In genomic region chr18:63316612-63317555, GRCh38 we compare ENCODE assay signal across 8 cellular contexts. TPM values are rescaled to one million over a fixed set of nuclear protein-coding genes. Genes with fewer than 3 reads are reported as not detected.
DNase-seq lines count a peak whose midpoint lies in the region; ATAC-seq and TF ChIP-seq lines count a peak whose summit lies in the region.

No MANE protein-coding gene starts in this region.

- intact Hi-C loops in CD14-positive monocyte (cut with micrococcal nuclease) (loop anchor here in 1 of 2 donors (5.0 kb wide), 1 partner anchor 60 kb away; no protein-coding TSS in a partner anchor), Caco-2 (cut with micrococcal nuclease; ENCODE audit: unreplicated experiment) (no loop called here)

- H3K4me3 Mint-ChIP-seq in CD14-positive monocyte (peak overlapping the region; percentile 91 to 99), T-cell (peak overlapping the region; percentile 93 to 100 (median 99)), Caco-2 (ENCODE audit: unreplicated experiment) (no peak overlapping the region)

- H3K4me1 Mint-ChIP-seq in CD14-positive monocyte (peaks cover 56% of the 10 kb centered on the region), T-cell (peaks cover 61 to 74% (median 70%) of the 10 kb centered on the region in 3 donors), Caco-2 (ENCODE audit: low read depth, unreplicated experiment) (no peaks in the 10 kb centered on the region)

- H4K8ac ChIP-seq in trophoblast cell (ENCODE audit: low read depth, low read length), result no peak overlapping the region

- POLR2A ChIA-PET in T-cell (lab: Charles Lee), result interaction anchor here in 1 of 2 donors (0.6 to 1.4 kb wide), 2 partner anchors 91 to 155 kb away, joined by 3 to 5 read pairs; no protein-coding TSS in a partner anchor
- POLR2A ChIA-PET in Caco-2 (lab: Charles Lee), result no interaction called here

- no peak overlapping the region for H3K23ac ChIP-seq in trophoblast cell (ENCODE audit: low read length)

- no peak overlapping the region for H4K12ac ChIP-seq in trophoblast cell (ENCODE audit: low read depth, low read length)

- H2BK120ac ChIP-seq in trophoblast cell (ENCODE audit: insufficient read depth, low read length, poor library complexity), result no peak overlapping the region

- H2BK12ac ChIP-seq in trophoblast cell (ENCODE audit: low read length), result no peak overlapping the region

- CTCF ChIA-PET in T-cell (lab: Charles Lee) (interaction anchor here (0.6 to 2.5 kb wide), 23 partner anchors 9 to 299 kb away, joined by 3 to 16 read pairs (median 4); no protein-coding TSS in a partner anchor), Caco-2 (lab: Charles Lee) (no interaction called here)

- H3K27ac Mint-ChIP-seq in CD14-positive monocyte (peak overlapping the region in 1 of 7 donors; percentile 8), T-cell (peak overlapping the region; percentile 91 to 93), Caco-2 (ENCODE audit: unreplicated experiment) (no peak overlapping the region)

- H3K27me3 Mint-ChIP-seq in CD14-positive monocyte (ENCODE audit: low read depth in 3 of 3) (peaks cover 6 to 15% (median 8%) of the 10 kb centered on the region in 3 donors), T-cell (no peaks in the 10 kb centered on the region), Caco-2 (ENCODE audit: insufficient read depth, unreplicated experiment) (no peaks in the 10 kb centered on the region)

- no peaks in the 10 kb centered on the region for H3K9me3 ChIP-seq in Caco-2
- H3K9me3 ChIP-seq in trophoblast cell (ENCODE audit: insufficient read depth, low read depth, low read length), result peaks cover 4% of the 10 kb centered on the region

- H3K14ac ChIP-seq in trophoblast cell (ENCODE audit: low read length), result no peak overlapping the region

- no peak overlapping the region for H2BK5ac ChIP-seq in trophoblast cell (ENCODE audit: low read depth, low read length, poor library complexity)

- ATAC-seq in GM18873 (IDR thresholded peaks at IDR 0.05; ENCODE audit: low FRiP score, unreplicated experiment) (peak; percentile 25), T-cell (replicated peaks in 1 of 4) (no peak), GM21723 (IDR thresholded peaks at IDR 0.05; ENCODE audit: unreplicated experiment) (no peak)

- peaks cover 4% of the 10 kb centered on the region for H3K79me1 ChIP-seq in trophoblast cell (ENCODE audit: low read length)

- H3K4me3 ChIP-seq in Caco-2 (ENCODE audit: low read depth, low read length) (no peak overlapping the region), trophoblast cell (ENCODE audit: low read depth, low read length) (no peak overlapping the region)

- no peak overlapping the region for H3K27ac ChIP-seq in trophoblast cell (ENCODE audit: low read depth, low read length)

- H3K36me3 ChIP-seq in Caco-2 (ENCODE audit: control insufficient read depth, insufficient read depth, low read length), result no peaks in the 10 kb centered on the region
- H3K36me3 ChIP-seq in trophoblast cell (ENCODE audit: control insufficient read depth in 1 of 2, insufficient read depth in 2 of 2, low read length in 2 of 2), result no peaks in the 10 kb centered on the region

- H3K9ac ChIP-seq in trophoblast cell (ENCODE audit: low read length), result no peak overlapping the region

- H4K91ac ChIP-seq in trophoblast cell (ENCODE audit: low read depth, low read length), result no peak overlapping the region

- H3K4me1 ChIP-seq in Caco-2 (0 out of 2 replicates have a peak, but pooled peaks cover 3% of the 10 kb centered on the region), trophoblast cell (ENCODE audit: control insufficient read depth in 1 of 2, insufficient read depth in 2 of 2, low read length in 2 of 2) (peaks cover 8 to 12% of the 10 kb centered on the region in 2 experiments)

- H3K9me3 Mint-ChIP-seq in CD14-positive monocyte (no peaks in the 10 kb centered on the region), T-cell (no peaks in the 10 kb centered on the region), Caco-2 (ENCODE audit: unreplicated experiment) (no peaks in the 10 kb centered on the region)

- H3K18ac ChIP-seq in trophoblast cell (ENCODE audit: low read length), result no peak overlapping the region

- no peak overlapping the region for H3K4me2 ChIP-seq in trophoblast cell (ENCODE audit: low read length)

- no peak overlapping the region for H2AK5ac ChIP-seq in trophoblast cell (ENCODE audit: low read length)

- H2AFZ ChIP-seq in trophoblast cell (ENCODE audit: insufficient read depth, low read length, poor library complexity), result no peak overlapping the region

- no peaks in the 10 kb centered on the region for H3K79me2 ChIP-seq in trophoblast cell (ENCODE audit: control insufficient read depth, insufficient read depth, low read length, poor library complexity)

- BruUV-seq in Caco-2 (replicated peaks; lab: Mats Ljungman, UMichigan), result no TSS peak

- no peak for TF ChIP-seq CTCF in CD14-positive monocyte (IDR thresholded peaks at IDR 0.05)
- TF ChIP-seq CTCF in Caco-2 (IDR thresholded peaks at IDR 0.05; ENCODE audit: insufficient read depth in 1 of 2, low read depth in 1 of 2, low read length in 1 of 2, severe bottlenecking in 1 of 2, unreplicated experiment in 1 of 2), result no peak

- DNase-seq in CD14-positive monocyte (ENCODE audit: low spot score) (no peak), T-cell (no peak), myocyte (ENCODE audit: low read depth) (peak; percentile 23), Caco-2 (no peak), H4 (ENCODE audit: low spot score) (no peak), trophoblast cell (no peak)

- H3K36me3 Mint-ChIP-seq in CD14-positive monocyte, result peaks cover 0 to 2% of the 10 kb centered on the region in 2 donors
- peaks cover 20% of the 10 kb centered on the region for H3K36me3 Mint-ChIP-seq in T-cell
- H3K36me3 Mint-ChIP-seq in Caco-2 (ENCODE audit: insufficient read depth, unreplicated experiment), result no peaks in the 10 kb centered on the region

- no CpG with 5 or more reads among the region's 4 CpGs for WGBS in trophoblast cell (ENCODE audit: extremely low coverage, insufficient coverage, insufficient read length)

- H3K27me3 ChIP-seq in Caco-2 (replicated peaks; ENCODE audit: control insufficient read depth, insufficient read depth, low read length) (no peaks in the 10 kb centered on the region), trophoblast cell (ENCODE audit: insufficient read depth, low read length) (peaks cover 13% of the 10 kb centered on the region)

- H3K4ac ChIP-seq in trophoblast cell (ENCODE audit: low read depth, low read length), result no peak overlapping the region

RNA-seq across cellular contexts. Expression of gene BCL2, which starts 2.7 kb away (rescaled TPM):
- 1 to 10 TPM in 1 of 2 donors, under 1 TPM in 1; 0.58 to 1.1 TPM for polyA plus RNA-seq in CD14-positive monocyte
- total RNA-seq in T-cell, result 100 to 1,000 TPM; 113 to 201 (median 123) TPM
- total RNA-seq in myocyte, result 2.2 and 4.2 TPM in 2 replicates
- 1.7 TPM for polyA plus RNA-seq in myocyte (2012)
- 6.3 and 6.5 TPM in 2 replicates for total RNA-seq in Caco-2 (2022)
- 2.7 and 2.9 TPM in 2 replicates for total RNA-seq in H4 (2014; rRNA removed; shearing (Covaris generic))
- polyA plus RNA-seq in trophoblast cell (2013), result 5.8 and 6.5 TPM in 2 replicates

RNA-seq across cellular contexts. Expression of gene KDSR, which starts 50.1 kb away (rescaled TPM):
- polyA plus RNA-seq in CD14-positive monocyte, result 10 to 100 TPM; 29.9 to 38.5 TPM
- total RNA-seq in T-cell, result 10 to 100 TPM; 25.2 to 69.1 (median 56.3) TPM
- total RNA-seq in myocyte, result 32.8 and 42.3 TPM in 2 replicates
- polyA plus RNA-seq in myocyte (2012), result 33.2 TPM
- total RNA-seq in Caco-2 (2022), result 22.8 and 26.8 TPM in 2 replicates
- total RNA-seq in H4 (2014; rRNA removed; shearing (Covaris generic)), result 29.1 and 32.0 TPM in 2 replicates
- polyA plus RNA-seq in trophoblast cell (2013), result 24.9 and 25.3 TPM in 2 replicates

Comparison
In these comparisons a context has a peak if more than half of its experiments do, and no peak if none do; other contexts are left out.
1. RNA of gene BCL2, which starts 2.7 kb away (total RNA-seq): 113 to 201 TPM in T-cell; 6.3 to 6.5 TPM in Caco-2, 2.2 to 4.2 TPM in myocyte and 2.7 to 2.9 TPM in H4; every median in the first group is over 10 times any median in the second.